In the genomic region with DNA sequence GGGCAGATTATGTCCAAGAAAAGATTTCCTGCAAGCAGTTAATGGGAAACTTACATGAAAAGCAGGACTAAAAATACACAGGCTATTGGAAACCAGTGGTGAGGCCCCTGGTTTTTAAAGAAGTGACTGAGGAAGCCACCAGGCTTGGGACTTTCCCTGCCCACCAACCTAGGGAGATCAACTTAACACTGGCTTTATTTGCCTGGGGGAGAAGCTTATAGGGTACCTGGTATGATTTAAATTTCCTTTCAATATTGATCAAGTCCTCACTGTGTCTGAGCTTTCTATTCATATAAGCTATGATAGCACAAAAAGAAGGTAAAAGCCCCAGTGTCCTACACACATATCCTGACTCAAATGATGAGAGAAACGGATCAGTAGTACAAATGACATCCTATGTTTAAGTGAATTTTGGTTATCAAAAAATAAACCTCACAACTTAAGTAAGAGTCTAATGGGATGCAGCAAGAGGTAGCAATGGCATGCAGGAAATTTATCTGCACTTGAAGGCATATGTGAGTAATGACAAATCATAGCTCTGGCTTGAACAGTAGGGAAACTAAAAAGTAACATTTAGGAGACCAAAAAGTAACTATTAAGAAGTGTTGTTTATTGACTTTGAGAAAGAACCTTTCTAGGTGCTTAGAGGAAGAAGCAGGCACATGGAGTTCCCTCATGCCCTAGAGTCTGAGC, we compare ENCODE assay signal across 15 cellular contexts.
A peak's percentile ranks its signal among the peaks of the same experiment; 100 is the strongest.
DNase-seq lines count a peak whose midpoint lies in the region; ATAC-seq and TF ChIP-seq lines count a peak whose summit lies in the region.
"Had no signal": no experiment of that assay in that cellular context is flagged by ENCODE, and none has a peak within 500 bp of the region (broad histone marks: within the 10 kb centered on the region; RNA-seq: fewer than 3 reads in every experiment).

No MANE protein-coding gene starts in this region.

- intact Hi-C loops in PC-3 (cut with micrococcal nuclease), result no loop called here

- no peak overlapping the region for H3K4me3 Mint-ChIP-seq in activated CD8-positive, alpha-beta T cell treated with anti-CD3 and anti-CD28 coated beads, Interleukin-2, amount 10 ng/mL, durations not matched to agents 7 days and 5 days
- no peak overlapping the region for H3K4me3 Mint-ChIP-seq in naive B cell
- H3K4me3 Mint-ChIP-seq: brain; CD8-positive, alpha-beta memory T cell had no signal

- H3K36me3 ChIP-seq in DND-41 (ENCODE audit: insufficient read depth, low read length), result peaks cover 3% of the 10 kb centered on the region; the same call in 1 of the 2 replicates
- no peaks in the 10 kb centered on the region for H3K36me3 ChIP-seq in GM23248 (ENCODE audit: low read depth)
- H3K36me3 ChIP-seq in PC-3 (ENCODE audit: low read depth, low read length), result no peaks in the 10 kb centered on the region
- H3K36me3 ChIP-seq: sigmoid colon, suprapubic skin had no signal

- ATAC-seq in DND-41 (ENCODE audit: insufficient read depth, low read depth) (peak; percentile 23; the same call in 1 of the 3 replicates), naive B cell (ENCODE audit: low read depth in 2 of 2) (peak; percentile 70 to 74), PC-3 (no peak)
- peak; percentile 68 for ATAC-seq in activated CD8-positive, alpha-beta T cell treated with anti-CD3 and anti-CD28 coated beads, Interleukin-2, amount 10 ng/mL, durations not matched to agents 7 days and 5 days

- H4K20me1 ChIP-seq in DND-41 (ENCODE audit: insufficient read depth, low read length), result peaks cover 17% of the 10 kb centered on the region; the same call in 1 of the 2 replicates
- no peaks in the 10 kb centered on the region for H4K20me1 ChIP-seq in GM23248 (ENCODE audit: insufficient read depth)
- no peaks in the 10 kb centered on the region for H4K20me1 ChIP-seq in PC-3 (ENCODE audit: low read length)

- CTCF ChIA-PET in activated CD8-positive, alpha-beta T cell treated with anti-CD3 and anti-CD28 coated beads, Interleukin-2, amount 10 ng/mL, durations not matched to agents 7 days and 5 days (lab: Charles Lee), result interaction anchor here (1.1 to 1.3 kb wide), 2 partner anchors 14 to 232 kb away, joined by 3 to 5 read pairs; no protein-coding TSS in a partner anchor
- CTCF ChIA-PET in PC-3 (lab: Charles Lee), result no interaction called here

- H3F3A ChIP-seq in GM23248 (ENCODE audit: insufficient read depth) (no peaks in the 10 kb centered on the region), PC-3 (ENCODE audit: low read length, unreplicated experiment) (no peaks in the 10 kb centered on the region)

- 93 to 96% methylated on average over 1 of the region's 1 CpG for WGBS in GM23248 (ENCODE audit: low coverage in 1 of 2, low lambda C conversion rate in 2 of 2, missing lambda C conversion rate in 2 of 2), 2 experiments

- POLR2A ChIA-PET in activated CD8-positive, alpha-beta T cell treated with anti-CD3 and anti-CD28 coated beads, Interleukin-2, amount 10 ng/mL, durations not matched to agents 7 days and 5 days (lab: Charles Lee), result interaction anchor here (0.6 kb wide), 1 partner anchor 8 kb away, joined by 3 read pairs; no protein-coding TSS in a partner anchor
- POLR2A ChIA-PET in PC-3 (lab: Charles Lee; ENCODE audit: unreplicated experiment), result no interaction called here

- H3K27me3 Mint-ChIP-seq in activated CD8-positive, alpha-beta T cell treated with anti-CD3 and anti-CD28 coated beads, Interleukin-2, amount 10 ng/mL, durations not matched to agents 7 days and 5 days (ENCODE audit: low read depth), result peaks cover 1% of the 10 kb centered on the region
- H3K27me3 Mint-ChIP-seq in naive B cell, result no peaks in the 10 kb centered on the region
- H3K27me3 Mint-ChIP-seq: brain had no signal

- no peak overlapping the region for H3K9ac ChIP-seq in DND-41 (ENCODE audit: low read depth, low read length)
- H3K9ac ChIP-seq in GM23248, result no peak overlapping the region
- H3K9ac ChIP-seq in PC-3 (ENCODE audit: low read length), result no peak overlapping the region

- BruUV-seq in PC-3 (replicated peaks; lab: Mats Ljungman, UMichigan), result no TSS peak

- in situ Hi-C loops in GM23248 (cut with MboI), result no loop called here

- H3K4me3 ChIP-seq in DND-41 (ENCODE audit: low read depth in 1 of 2, low read length in 2 of 2), result no peak overlapping the region
- H3K4me3 ChIP-seq in GM23248, result no peak overlapping the region
- no peak overlapping the region for H3K4me3 ChIP-seq in PC-3 (ENCODE audit: low read length)
- H3K4me3 ChIP-seq: sigmoid colon, suprapubic skin had no signal

- TF ChIP-seq CTCF in DND-41 (IDR thresholded peaks at IDR 0.05; ENCODE audit: borderline replicate concordance, extremely low read depth, low read length, poor library complexity, severe bottlenecking) (no peak), PC-3 (conservative IDR thresholded peaks at IDR 0.05; ENCODE audit: low read depth, low read length) (no peak)

- H3K9me3 Mint-ChIP-seq in activated CD8-positive, alpha-beta T cell treated with anti-CD3 and anti-CD28 coated beads, Interleukin-2, amount 10 ng/mL, durations not matched to agents 7 days and 5 days (ENCODE audit: insufficient read depth), result peaks cover 24% of the 10 kb centered on the region
- H3K9me3 Mint-ChIP-seq in naive B cell, result peaks cover 0 to 4% (median 0%) of the 10 kb centered on the region in 7 donors

- H3K4me1 ChIP-seq in DND-41 (ENCODE audit: insufficient read depth, low read length), result peaks cover 80% of the 10 kb centered on the region
- 0 out of 2 replicates have a peak, but pooled peaks cover 5% of the 10 kb centered on the region for H3K4me1 ChIP-seq in GM23248 (ENCODE audit: insufficient read depth)
- no peaks in the 10 kb centered on the region for H3K4me1 ChIP-seq in PC-3 (ENCODE audit: insufficient read depth, low read length)

- DNase-seq in DND-41, result no peak
- peak; percentile 26 for DNase-seq in GM23248
- DNase-seq in activated CD8-positive, alpha-beta T cell treated with anti-CD3 and anti-CD28 coated beads, Interleukin-2, amount 10 ng/mL, durations not matched to agents 7 days and 5 days, result no peak
- DNase-seq in naive B cell, result no peak
- DNase-seq in Ammon's horn (ENCODE audit: low spot score), result no peak
- no peak for DNase-seq in NCI-H2029 treated with DMSO at 0.1 percent for 48 hours (lab: John Stamatoyannopoulos, UW)
- DNase-seq in PC-3, result no peak
- DNase-seq in NCI-H774 (lab: John Stamatoyannopoulos, UW), result no peak
- DNase-seq: activated T-cell treated with anti-CD3 and anti-CD28 coated beads for 4 hours; CD8-positive, alpha-beta memory T cell; kidney glomerular epithelial cell; NCI-H2029; sigmoid colon had no signal

- peaks cover 36% of the 10 kb centered on the region for H3K4me1 Mint-ChIP-seq in activated CD8-positive, alpha-beta T cell treated with anti-CD3 and anti-CD28 coated beads, Interleukin-2, amount 10 ng/mL, durations not matched to agents 7 days and 5 days (ENCODE audit: low read depth)
- H3K4me1 Mint-ChIP-seq in naive B cell, result peaks cover 19 to 43% (median 26%) of the 10 kb centered on the region in 3 donors

- H3K27me3 ChIP-seq in DND-41 (ENCODE audit: insufficient read depth, low read length, poor library complexity) (no peaks in the 10 kb centered on the region), GM23248 (replicated peaks; ENCODE audit: insufficient read depth) (no peaks in the 10 kb centered on the region), PC-3 (ENCODE audit: low read length) (no peaks in the 10 kb centered on the region)
- H3K27me3 ChIP-seq: sigmoid colon, suprapubic skin had no signal

- H3K4me2 ChIP-seq in DND-41 (ENCODE audit: insufficient read depth, low read length), result no peak overlapping the region; the same call in 1 of the 2 replicates
- no peak overlapping the region for H3K4me2 ChIP-seq in GM23248 (ENCODE audit: unreplicated experiment)
- no peak overlapping the region for H3K4me2 ChIP-seq in PC-3 (ENCODE audit: low read length)

- H3K79me2 ChIP-seq in DND-41 (ENCODE audit: insufficient read depth, low read length) (peaks cover 100% of the 10 kb centered on the region), GM23248 (ENCODE audit: insufficient read depth) (no peaks in the 10 kb centered on the region; the same call in 1 of the 2 replicates), PC-3 (ENCODE audit: low read length) (no peaks in the 10 kb centered on the region)

- peak overlapping the region; percentile 9 for H3K27ac Mint-ChIP-seq in activated CD8-positive, alpha-beta T cell treated with anti-CD3 and anti-CD28 coated beads, Interleukin-2, amount 10 ng/mL, durations not matched to agents 7 days and 5 days
- H3K27ac Mint-ChIP-seq in naive B cell, result peak overlapping the region in 5 of 6 donors; percentile 12 to 68 (median 51)

- H3K27ac ChIP-seq in DND-41 (ENCODE audit: low read length) (peak overlapping the region; percentile 62), GM23248 (no peak overlapping the region), PC-3 (ENCODE audit: low read length) (no peak overlapping the region)
- H3K27ac ChIP-seq: sigmoid colon, suprapubic skin had no signal

- H3K9me2 ChIP-seq in GM23248 (ENCODE audit: insufficient read depth) (no peaks in the 10 kb centered on the region), PC-3 (replicated peaks; ENCODE audit: low read length) (no peaks in the 10 kb centered on the region)

- peaks cover 27% of the 10 kb centered on the region for H3K36me3 Mint-ChIP-seq in activated CD8-positive, alpha-beta T cell treated with anti-CD3 and anti-CD28 coated beads, Interleukin-2, amount 10 ng/mL, durations not matched to agents 7 days and 5 days (ENCODE audit: low read depth)
- no peaks in the 10 kb centered on the region for H3K36me3 Mint-ChIP-seq in naive B cell

- H3K9me3 ChIP-seq in DND-41 (ENCODE audit: insufficient read depth, low read length, severe bottlenecking) (no peaks in the 10 kb centered on the region), GM23248 (ENCODE audit: low read depth) (no peaks in the 10 kb centered on the region), PC-3 (ENCODE audit: low read length) (no peaks in the 10 kb centered on the region)
- H3K9me3 ChIP-seq: sigmoid colon, suprapubic skin had no signal

- H2AFZ ChIP-seq in DND-41 (ENCODE audit: low read depth, low read length), result no peak overlapping the region
- H2AFZ ChIP-seq in GM23248, result no peak overlapping the region
- no peak overlapping the region for H2AFZ ChIP-seq in PC-3 (ENCODE audit: low read length)
